Comparison of ENCODE assay signal across 23 cellular contexts in the genomic region with DNA sequence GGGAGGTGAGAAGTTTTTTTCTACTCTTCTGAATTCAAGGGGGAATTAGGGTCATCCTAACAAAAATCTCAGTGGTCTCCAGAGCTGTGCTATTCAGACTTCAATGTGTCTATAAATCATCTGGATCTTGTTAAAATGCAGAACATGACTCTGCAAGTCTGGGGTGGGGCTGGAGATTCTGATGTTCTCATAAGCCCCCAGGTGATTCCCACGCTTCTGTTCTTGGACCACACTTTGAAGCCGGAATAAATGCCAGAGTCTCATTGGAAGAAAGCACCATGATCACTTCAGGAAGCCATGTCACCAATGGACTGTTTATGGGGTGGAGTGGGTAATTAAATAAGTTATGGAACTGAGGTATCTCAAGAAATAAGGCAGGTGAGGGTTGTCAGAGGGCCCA. TPM values are rescaled to one million over a fixed set of nuclear protein-coding genes. Genes with fewer than 3 reads are reported as not detected.
A peak's percentile ranks its signal among the peaks of the same experiment; 100 is the strongest.
DNase-seq lines count a peak whose midpoint lies in the region; ATAC-seq, FAIRE-seq and TF ChIP-seq lines count a peak whose summit lies in the region.
"Had no signal": no experiment of that assay in that cellular context is flagged by ENCODE, and none has a peak within 500 bp of the region (broad histone marks: within the 10 kb centered on the region; RNA-seq: fewer than 3 reads in every experiment).

No MANE protein-coding gene starts in this region.

- no peak overlapping the region for H3K9ac ChIP-seq in keratinocyte (ENCODE audit: control insufficient read depth, extremely low read depth, insufficient read depth, low read length)
- H3K9ac ChIP-seq: BLaER1 had no signal

- ATAC-seq in esophagus mucosa (peak; percentile 63), GM21723 (IDR thresholded peaks at IDR 0.05; ENCODE audit: unreplicated experiment) (no peak)
- ATAC-seq: CD8-positive, alpha-beta T cell; GM12878 had no signal

- H3K27me3 ChIP-seq in keratinocyte (ENCODE audit: control insufficient read depth, extremely low read depth, insufficient read depth, low read length) = no peaks in the 10 kb centered on the region
- no peaks in the 10 kb centered on the region for H3K27me3 ChIP-seq in uterus
- H3K27me3 ChIP-seq: BLaER1 had no signal

- dilution Hi-C loops in keratinocyte (cut with MboI; ENCODE audit: extremely low pct_ligation_motif_present, low sequenced_read_pairs) = no loop called here

- no peak for TF ChIP-seq POLR2A in uterus (IDR thresholded peaks at IDR 0.05)

- H3K9me3 Mint-ChIP-seq in type B pancreatic cell = peaks cover 5% of the 10 kb centered on the region
- H3K9me3 Mint-ChIP-seq: HFFc6 had no signal

- H3K27me3 Mint-ChIP-seq in type B pancreatic cell = peaks cover 12% of the 10 kb centered on the region

- no peak for FAIRE-seq in keratinocyte (lab: Jason Lieb, UNC)
- FAIRE-seq: GM12878, GM18507, H54 had no signal

- H4K20me1 ChIP-seq in keratinocyte (ENCODE audit: control insufficient read depth, extremely low read depth, insufficient read depth, low read length) = no peaks in the 10 kb centered on the region
- H4K20me1 ChIP-seq: BLaER1 had no signal

- peak overlapping the region; percentile 73 for H3K27ac Mint-ChIP-seq in type B pancreatic cell
- H3K27ac Mint-ChIP-seq: B cell; CD4-positive, CD25-positive, alpha-beta regulatory T cell; CD8-positive, alpha-beta T cell; HFFc6 had no signal

- peak; percentile 84 for DNase-seq in epithelial cell of esophagus (ENCODE audit: low read depth)
- peak; percentile 2 for DNase-seq in keratinocyte (ENCODE audit: low read depth, low spot score)
- no peak for DNase-seq in type B pancreatic cell (ENCODE audit: extremely low spot score, unreplicated experiment)
- DNase-seq in uterus = no peak
- DNase-seq in DMS153 (lab: John Stamatoyannopoulos, UW) = no peak
- DNase-seq: Caco-2; CD4-positive, CD25-positive, alpha-beta regulatory T cell; CD8-positive, alpha-beta T cell; DMS79; EL; GDM1; GOT3; HFFc6 had no signal

- H3K9me1 ChIP-seq in keratinocyte (ENCODE audit: control insufficient read depth, extremely low read depth, insufficient read depth, low read length) = no peaks in the 10 kb centered on the region

- H3K27ac ChIP-seq in keratinocyte (ENCODE audit: control insufficient read depth, insufficient read depth, low read length) (no peak overlapping the region), uterus (no peak overlapping the region)
- H3K27ac ChIP-seq: BLaER1, C4-2B had no signal

- H3K4me1 ChIP-seq in keratinocyte (ENCODE audit: control insufficient read depth, extremely low read depth, insufficient read depth, low read length) (peaks cover 3% of the 10 kb centered on the region), uterus (no peaks in the 10 kb centered on the region)
- H3K4me1 ChIP-seq: BLaER1, Caco-2, HAP-1 had no signal

- TF ChIP-seq CTCF in epithelial cell of esophagus (IDR thresholded peaks at IDR 0.05; ENCODE audit: insufficient read depth, low read depth, low read length, missing control alignments) = no peak
- TF ChIP-seq CTCF in keratinocyte (optimal IDR thresholded peaks at IDR 0.05 in 1 of 3, IDR thresholded peaks at IDR 0.05 in 1 of 3, conservative IDR thresholded peaks at IDR 0.05 in 1 of 3; ENCODE audit: extremely low read depth in 1 of 3, insufficient read depth in 2 of 3, low read length in 3 of 3) = no peak
- no peak for TF ChIP-seq CTCF in type B pancreatic cell (conservative IDR thresholded peaks at IDR 0.05)
- no peak for TF ChIP-seq CTCF in uterus (IDR thresholded peaks at IDR 0.05)

- no peaks in the 10 kb centered on the region for H3K36me3 Mint-ChIP-seq in type B pancreatic cell
- H3K36me3 Mint-ChIP-seq: CD4-positive, CD25-positive, alpha-beta regulatory T cell; CD8-positive, alpha-beta T cell had no signal

- H3K9me3 ChIP-seq in keratinocyte (ENCODE audit: control insufficient read depth, low read depth, low read length) = no peaks in the 10 kb centered on the region
- H3K9me3 ChIP-seq in uterus = no peaks in the 10 kb centered on the region
- H3K9me3 ChIP-seq: Caco-2, HAP-1 had no signal

- no peaks in the 10 kb centered on the region for H3K36me3 ChIP-seq in keratinocyte (ENCODE audit: control insufficient read depth in 2 of 2, extremely low read depth in 1 of 2, insufficient read depth in 2 of 2, low read length in 2 of 2)
- H3K36me3 ChIP-seq in uterus = no peaks in the 10 kb centered on the region
- H3K36me3 ChIP-seq: BLaER1, HAP-1 had no signal

- no peak overlapping the region for H2AFZ ChIP-seq in keratinocyte (ENCODE audit: control insufficient read depth, low read length)

- no peaks in the 10 kb centered on the region for H3K79me2 ChIP-seq in keratinocyte (ENCODE audit: control insufficient read depth, insufficient read depth, low read length)

- H3K4me2 ChIP-seq in keratinocyte (ENCODE audit: control insufficient read depth, extremely low read depth, insufficient read depth, low read depth, low read length) = no peak overlapping the region
- H3K4me2 ChIP-seq: BLaER1 had no signal

- H3K4me3 Mint-ChIP-seq in type B pancreatic cell = no peak overlapping the region
- H3K4me3 Mint-ChIP-seq: B cell; CD4-positive, CD25-positive, alpha-beta regulatory T cell; CD8-positive, alpha-beta T cell; HFFc6 had no signal

- no peaks in the 10 kb centered on the region for H3K4me1 Mint-ChIP-seq in type B pancreatic cell (ENCODE audit: unreplicated experiment)
- H3K4me1 Mint-ChIP-seq: B cell; CD4-positive, CD25-positive, alpha-beta regulatory T cell had no signal

- H3K4me3 ChIP-seq in epithelial cell of esophagus (ENCODE audit: low read length) (no peak overlapping the region), keratinocyte (ENCODE audit: control insufficient read depth in 2 of 3, extremely low read depth in 1 of 3, insufficient read depth in 2 of 3, low read depth in 1 of 3, low read length in 3 of 3) (no peak overlapping the region), uterus (no peak overlapping the region)
- H3K4me3 ChIP-seq: BLaER1, GM12878, HAP-1 had no signal

- intact Hi-C loops in uterus (cut with DNase I; ENCODE audit: low total_unique reads) = no loop called here

RNA-seq across cellular contexts. Expression of a gene that starts 22.3 kb away (rescaled TPM):
- total RNA-seq in esophagus mucosa (3.8 TPM), type B pancreatic cell (ENCODE audit: low replicate concordance) (9.1 and 9.3 TPM in 2 replicates), uterus (10 to 100 TPM in 2 of 4 donors, 1 to 10 TPM in 2; 3.2 to 28.6 (median 8.2) TPM)
- polyA plus RNA-seq in keratinocyte = 0.34 to 0.97 TPM (median 0.67 TPM) in 3 replicates
- 0.34 TPM for polyA plus RNA-seq in keratinocyte (2011; ENCODE audit: low read depth)
- 0.39 and 0.70 TPM in 2 replicates for polyA plus RNA-seq in keratinocyte (2011; cell fraction: cytosol; rRNA removed)
- 1.1 TPM in 2 replicates for polyA plus RNA-seq in keratinocyte (2011; cell fraction: nucleus; rRNA removed)
- polyA plus RNA-seq in keratinocyte (2012; ENCODE audit: low replicate concordance) = 0.44 and 1.1 TPM in 2 replicates
- polyA minus RNA-seq in keratinocyte = 0.30 to 1.0 TPM (median 0.82 TPM) in 3 replicates
- not detected for polyA minus RNA-seq in keratinocyte (2011; cell fraction: cytosol; rRNA and poly(A)+ RNA removed)
- polyA minus RNA-seq in keratinocyte (2011; cell fraction: nucleus; rRNA and poly(A)+ RNA removed) = 0.54 and 0.63 TPM in 2 replicates
- total RNA-seq: A172; Caco-2; CD4-positive, CD25-positive, alpha-beta regulatory T cell had no signal

Comparison
In these comparisons a context has a peak if more than half of its experiments do, and no peak if none do; other contexts are left out.
1. DNase-seq: peak in epithelial cell of esophagus (single experiment) and keratinocyte (single experiment); none in type B pancreatic cell (single experiment), uterus (0 of 2) and DMS153 (single experiment).